ENCODE assay signal across 8 cellular contexts in genomic region chr2:27715318-27716165, GRCh38. TPM values are rescaled to one million over a fixed set of nuclear protein-coding genes. Genes with fewer than 3 reads are reported as not detected.
DNase-seq lines count a peak whose midpoint lies in the region; ATAC-seq and TF ChIP-seq lines count a peak whose summit lies in the region.

No MANE protein-coding gene starts in this region.

- H3K9me2 ChIP-seq in PC-9 (ENCODE audit: insufficient read depth): no peaks in the 10 kb centered on the region; the same call in 1 of the 2 replicates

- peaks cover 74% of the 10 kb centered on the region for H3F3A ChIP-seq in PC-9 (ENCODE audit: insufficient read depth, low read depth)

- no peaks in the 10 kb centered on the region for H3K27me3 Mint-ChIP-seq in MCF 10A (ENCODE audit: insufficient read depth, unreplicated experiment)

- BruUV-seq in PC-9 (replicated peaks; lab: Mats Ljungman, UMichigan): no TSS peak
- BruUV-seq in MCF 10A (replicated peaks; lab: Mats Ljungman, UMichigan): no TSS peak

- TF ChIP-seq CTCF in PC-9 (conservative IDR thresholded peaks at IDR 0.05) (no peak), MCF 10A (IDR thresholded peaks at IDR 0.05; ENCODE audit: unreplicated experiment) (no peak)

- peak; percentile 71 to 78 for DNase-seq in PC-9
- no peak for DNase-seq in MCF 10A (ENCODE audit: unreplicated experiment)
- DNase-seq in NCI-H1092 (lab: John Stamatoyannopoulos, UW): no peak
- DNase-seq in HPDE6-E6E7 (ENCODE audit: extremely low spot score): no peak

- H3K36me3 Mint-ChIP-seq in MCF 10A (ENCODE audit: insufficient read depth, unreplicated experiment): no peaks in the 10 kb centered on the region

- no peaks in the 10 kb centered on the region for H3K9me3 Mint-ChIP-seq in MCF 10A (ENCODE audit: unreplicated experiment)

- H2AFZ ChIP-seq in PC-9: peak overlapping the region; percentile 62

- no peak overlapping the region for H3K4me3 Mint-ChIP-seq in MCF 10A (ENCODE audit: unreplicated experiment)

- intact Hi-C loops in PC-9 (cut with micrococcal nuclease; ENCODE audit: unreplicated experiment): loop anchor here (2.0 kb wide), 2 partner anchors 33 to 83 kb away; no protein-coding TSS in a partner anchor
- intact Hi-C loops in MCF 10A (cut with micrococcal nuclease): no loop called here

- H3K36me3 ChIP-seq in ES-I3 (ENCODE audit: insufficient read depth, low read length): no peaks in the 10 kb centered on the region
- H3K36me3 ChIP-seq in PC-9 (ENCODE audit: low read depth): no peaks in the 10 kb centered on the region
- H3K36me3 ChIP-seq in iPS-20b (ENCODE audit: insufficient read depth, low read depth, low read length): no peaks in the 10 kb centered on the region
- H3K36me3 ChIP-seq in skeletal muscle tissue (ENCODE audit: control insufficient read depth in 3 of 3, insufficient read depth in 3 of 3, low read length in 3 of 3): no peaks in the 10 kb centered on the region

- H3K4me3 ChIP-seq in PC-9 (peak overlapping the region; percentile 80), iPS-20b (ENCODE audit: low read length) (peak overlapping the region; percentile 79), skeletal muscle tissue (ENCODE audit: low read length in 3 of 3) (peak overlapping the region; percentile 68 to 76 (median 75))

- H3K4me1 ChIP-seq in ES-I3 (ENCODE audit: insufficient read depth, low read length) (peaks cover 8% of the 10 kb centered on the region), PC-9 (replicated peaks; ENCODE audit: insufficient read depth) (peaks cover 89% of the 10 kb centered on the region), iPS-20b (ENCODE audit: insufficient read depth, low read length) (no peaks in the 10 kb centered on the region), skeletal muscle tissue (ENCODE audit: control insufficient read depth in 3 of 3, insufficient read depth in 3 of 3, low read length in 3 of 3) (peaks cover 17 to 36% (median 29%) of the 10 kb centered on the region in 3 donors)

- H3K4me1 Mint-ChIP-seq in MCF 10A (ENCODE audit: insufficient read depth, unreplicated experiment): peaks cover 36% of the 10 kb centered on the region

- CTCF ChIA-PET in PC-9 (lab: Charles Lee) (no interaction called here), MCF 10A (lab: Yijun Ruan, JAX) (interaction anchor here (1.1 to 1.9 kb wide), 3 partner anchors 9 to 737 kb away, joined by 3 to 9 read pairs (median 5); no protein-coding TSS in a partner anchor)

- POLR2A ChIA-PET in PC-9 (lab: Charles Lee; ENCODE audit: unreplicated experiment) (no interaction called here), MCF 10A (lab: Yijun Ruan, JAX) (interaction anchor here (0.7 to 2.5 kb wide), 2 partner anchors 8 to 517 kb away, joined by 3 to 44 read pairs; no protein-coding TSS in a partner anchor)

- H3K27ac ChIP-seq in PC-9 (peak overlapping the region; percentile 94), iPS-20b (ENCODE audit: low read length) (no peak overlapping the region), skeletal muscle tissue (ENCODE audit: low read depth, low read length) (peak overlapping the region; percentile 97)

- no peaks in the 10 kb centered on the region for H4K20me1 ChIP-seq in PC-9 (ENCODE audit: insufficient read depth)

- H3K27me3 ChIP-seq in PC-9 (ENCODE audit: insufficient read depth, low read depth) (no peaks in the 10 kb centered on the region), iPS-20b (ENCODE audit: insufficient read depth, low read length) (peaks cover 32% of the 10 kb centered on the region), skeletal muscle tissue (ENCODE audit: control insufficient read depth in 3 of 3, insufficient read depth in 3 of 3, low read length in 3 of 3) (no peaks in the 10 kb centered on the region)

- peak overlapping the region; percentile 98 for H3K4me2 ChIP-seq in PC-9

- H3K79me2 ChIP-seq in PC-9 (ENCODE audit: low read depth): peaks cover 35% of the 10 kb centered on the region

- H3K9me3 ChIP-seq in ES-I3 (ENCODE audit: control insufficient read depth, insufficient read depth, low read length): no peaks in the 10 kb centered on the region
- no peaks in the 10 kb centered on the region for H3K9me3 ChIP-seq in PC-9 (ENCODE audit: insufficient read depth, low read depth)
- no peaks in the 10 kb centered on the region for H3K9me3 ChIP-seq in iPS-20b (ENCODE audit: insufficient read depth, low read depth, low read length)
- H3K9me3 ChIP-seq in skeletal muscle tissue (ENCODE audit: control insufficient read depth in 3 of 3, low read length in 3 of 3): no peaks in the 10 kb centered on the region

- ATAC-seq in HG03457 (IDR thresholded peaks at IDR 0.05; ENCODE audit: unreplicated experiment): no peak

- H3K27ac Mint-ChIP-seq in MCF 10A (ENCODE audit: low read depth, unreplicated experiment): peak overlapping the region; percentile 85

- H3K9ac ChIP-seq in ES-I3 (ENCODE audit: low read depth, low read length): peak overlapping the region; percentile 90
- H3K9ac ChIP-seq in iPS-20b (ENCODE audit: low read depth, low read length): peak overlapping the region; percentile 70
- H3K9ac ChIP-seq in skeletal muscle tissue (ENCODE audit: low read depth in 1 of 3, low read length in 3 of 3): peak overlapping the region; percentile 87 to 96 (median 95)

RNA-seq across cellular contexts. Expression of gene SLC4A1AP, which starts 51.9 kb away (rescaled TPM):
- total RNA-seq in PC-9 (2021) (18.5 and 22.7 TPM in 2 replicates), MCF 10A (2022) (24.3 and 27.2 TPM in 2 replicates), skeletal muscle tissue (20.9 TPM)

RNA-seq across cellular contexts. Expression of gene SUPT7L, which starts 52.1 kb away (rescaled TPM):
- total RNA-seq in PC-9 (2021): 29.3 and 33.0 TPM in 2 replicates
- 36.4 and 40.8 TPM in 2 replicates for total RNA-seq in MCF 10A (2022)
- 16.7 TPM for total RNA-seq in skeletal muscle tissue

RNA-seq across cellular contexts. Expression of gene MRPL33, which starts 56.0 kb away (rescaled TPM):
- 81.9 and 86.3 TPM in 2 replicates for total RNA-seq in PC-9 (2021)
- 204 and 233 TPM in 2 replicates for total RNA-seq in MCF 10A (2022)
- 121 TPM for total RNA-seq in skeletal muscle tissue

Comparison
In these comparisons a context has a peak if more than half of its experiments do, and no peak if none do; other contexts are left out.
1. DNase-seq: peak in PC-9 (2 of 2); none in MCF 10A (single experiment), NCI-H1092 (single experiment) and HPDE6-E6E7 (single experiment).
2. Peak in every context shown above with its lines, with median percentiles within 50 percentile points of each other: H3K9ac ChIP-seq and H3K4me3 ChIP-seq.